ENCODE assay signal across 8 cellular contexts in the genomic region with DNA sequence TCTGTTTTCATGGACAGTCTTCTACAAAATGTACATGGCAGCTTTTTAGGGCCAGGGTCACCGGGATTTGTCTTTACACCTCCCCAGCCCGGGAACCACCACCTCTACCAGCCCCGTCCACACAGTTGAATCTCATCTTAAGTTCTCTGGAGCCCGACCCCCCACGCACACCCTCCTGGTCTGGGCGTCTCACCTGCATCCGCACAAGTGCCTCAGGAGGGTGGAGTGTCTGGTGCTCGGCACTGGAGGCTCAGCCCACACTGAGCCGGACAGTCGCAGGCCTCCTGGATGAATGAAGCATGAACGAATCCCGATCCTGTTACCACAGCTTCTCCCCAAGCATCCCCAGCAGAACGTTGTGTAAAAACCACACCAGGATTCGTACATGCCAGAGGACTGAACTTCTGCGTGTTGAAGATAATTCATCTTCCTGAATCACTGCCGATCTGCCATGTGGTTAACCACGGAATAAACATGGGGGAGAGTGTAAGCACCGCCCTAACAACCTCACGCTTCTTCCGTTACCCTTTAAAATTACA.
DNase-seq lines count a peak whose midpoint lies in the region; ATAC-seq, FAIRE-seq and TF ChIP-seq lines count a peak whose summit lies in the region.

No MANE protein-coding gene starts in this region.

- H3K27ac Mint-ChIP-seq in natural killer cell treated with Interleukin-12 subunit alpha and Interleukin-12 subunit beta and Interleukin-15 and Interleukin-18, amount 100 ng/mL, for 72 hours = peak overlapping the region in 1 of 2 donors; percentile 18
- no peak overlapping the region for H3K27ac Mint-ChIP-seq in Calu3 (ENCODE audit: unreplicated experiment)

- H3K4me1 Mint-ChIP-seq in natural killer cell treated with Interleukin-12 subunit alpha and Interleukin-12 subunit beta and Interleukin-15 and Interleukin-18, amount 100 ng/mL, for 72 hours (ENCODE audit: low read depth in 2 of 2) = peaks cover 16 to 28% of the 10 kb centered on the region in 2 donors
- no peaks in the 10 kb centered on the region for H3K4me1 Mint-ChIP-seq in Calu3 (ENCODE audit: low read depth, unreplicated experiment)

- H3K36me3 Mint-ChIP-seq in natural killer cell treated with Interleukin-12 subunit alpha and Interleukin-12 subunit beta and Interleukin-15 and Interleukin-18, amount 100 ng/mL, for 72 hours = no peaks in the 10 kb centered on the region
- H3K36me3 Mint-ChIP-seq in Calu3 (ENCODE audit: insufficient read depth, unreplicated experiment) = no peaks in the 10 kb centered on the region

- H3K4me3 Mint-ChIP-seq in natural killer cell treated with Interleukin-12 subunit alpha and Interleukin-12 subunit beta and Interleukin-15 and Interleukin-18, amount 100 ng/mL, for 72 hours = peak overlapping the region; percentile 55
- no peak overlapping the region for H3K4me3 Mint-ChIP-seq in Calu3 (ENCODE audit: low read depth, unreplicated experiment)

- peaks cover 33 to 86% of the 10 kb centered on the region in 2 donors for H3K27me3 Mint-ChIP-seq in natural killer cell treated with Interleukin-12 subunit alpha and Interleukin-12 subunit beta and Interleukin-15 and Interleukin-18, amount 100 ng/mL, for 72 hours
- peaks cover 96% of the 10 kb centered on the region for H3K27me3 Mint-ChIP-seq in Calu3 (ENCODE audit: unreplicated experiment)

- BruUV-seq in Calu3 (replicated peaks; lab: Mats Ljungman, UMichigan) = no TSS peak

- CTCF ChIA-PET in Calu3 (lab: Charles Lee) = no interaction called here

- peak; percentile 30 for DNase-seq in CMK (ENCODE audit: low read depth)
- DNase-seq in SW480 (ENCODE audit: low spot score) = peak; percentile 87
- peak; percentile 11 for DNase-seq in activated naive CD8-positive, alpha-beta T cell treated with anti-CD3 and anti-CD28 coated beads, Interleukin-2, amount 50 U/mL, for 16 hours (ENCODE audit: low read depth, low spot score)
- DNase-seq in natural killer cell treated with Interleukin-12 subunit alpha and Interleukin-12 subunit beta and Interleukin-15 and Interleukin-18, amount 100 ng/mL, for 72 hours (ENCODE audit: low spot score) = no peak
- no peak for DNase-seq in Calu3
- DNase-seq in D721Med (ENCODE audit: insufficient read length, low spot score) = no peak

- no peak for TF ChIP-seq CTCF in Calu3 (IDR thresholded peaks at IDR 0.05; ENCODE audit: unreplicated experiment)
- TF ChIP-seq CTCF in D721Med (IDR thresholded peaks at IDR 0.05; ENCODE audit: insufficient read depth, missing control alignments) = no peak

- H3K9me3 Mint-ChIP-seq in natural killer cell treated with Interleukin-12 subunit alpha and Interleukin-12 subunit beta and Interleukin-15 and Interleukin-18, amount 100 ng/mL, for 72 hours = no peaks in the 10 kb centered on the region
- peaks cover 3% of the 10 kb centered on the region for H3K9me3 Mint-ChIP-seq in Calu3 (ENCODE audit: low read depth, unreplicated experiment)

- intact Hi-C loops in Calu3 (cut with micrococcal nuclease; ENCODE audit: unreplicated experiment) = no loop called here

- no peak for FAIRE-seq in D721Med (lab: Jason Lieb, UNC)

- peak in 1 of 2 donors; percentile 84 for ATAC-seq in natural killer cell treated with Interleukin-12 subunit alpha and Interleukin-12 subunit beta and Interleukin-15 and Interleukin-18, amount 100 ng/mL, for 72 hours
- no peak for ATAC-seq in GM18907 (IDR thresholded peaks at IDR 0.05; ENCODE audit: unreplicated experiment)
- no peak for ATAC-seq in GM18502 (IDR thresholded peaks at IDR 0.05; ENCODE audit: poor library complexity, unreplicated experiment)

Comparison
In these comparisons a context has a peak if more than half of its experiments do, and no peak if none do; other contexts are left out.
1. DNase-seq: peak in CMK (single experiment), SW480 (single experiment) and activated naive CD8-positive, alpha-beta T cell treated with anti-CD3 and anti-CD28 coated beads, Interleukin-2, amount 50 U/mL, for 16 hours (single experiment); none in natural killer cell treated with Interleukin-12 subunit alpha and Interleukin-12 subunit beta and Interleukin-15 and Interleukin-18, amount 100 ng/mL, for 72 hours (single experiment), Calu3 (single experiment) and D721Med (single experiment).